ENCODE assay signal across 8 cellular contexts in genomic region chr20:45833030-45833882, GRCh38. TPM values are rescaled to one million over a fixed set of nuclear protein-coding genes. Genes with fewer than 3 reads are reported as not detected.
DNase-seq lines count a peak whose midpoint lies in the region; ATAC-seq and TF ChIP-seq lines count a peak whose summit lies in the region.

Gene SNX21 (plus strand): TSS chr20:45833799. CDS start chr20:45833920, 121 bp downstream.

- WGBS in lower leg skin, 2 donors: 6 to 8% methylated on average over 15 to 16 of the region's 35 CpGs

- intact Hi-C loops in activated B cell treated with CpG ODN at 0.5 μM for 24 hours (cut with micrococcal nuclease) (loop anchor here (5.0 kb wide), 1 partner anchor 59 kb away; the partner anchor contains the start of genes CTSA and NEURL2), lower leg skin (cut with DNase I; ENCODE audit: low total_unique reads) (no loop called here)

- no peaks in the 10 kb centered on the region for H3K27me3 ChIP-seq in endocrine pancreas (ENCODE audit: control insufficient read depth, insufficient read depth, low read length)

- H3K9me3 ChIP-seq in endocrine pancreas (ENCODE audit: control insufficient read depth, low read length): no peaks in the 10 kb centered on the region

- no peaks in the 10 kb centered on the region for H3K36me3 Mint-ChIP-seq in activated B cell treated with CpG ODN at 0.5 μM for 24 hours (ENCODE audit: low read depth)

- H3K4me3 ChIP-seq in GM12865 (ENCODE audit: low read depth, low read length) (peak within 1 kb of the TSS; percentile 74), endocrine pancreas (ENCODE audit: control insufficient read depth, insufficient read depth, low read length) (peak within 1 kb of the TSS; percentile 47), lower leg skin (ENCODE audit: low read depth, poor library complexity, severe bottlenecking) (peak within 1 kb of the TSS; percentile 87)

- no peaks in the 10 kb centered on the region for H3K36me3 ChIP-seq in endocrine pancreas (ENCODE audit: control insufficient read depth, insufficient read depth, low read length)

- H3K4me1 ChIP-seq in endocrine pancreas (ENCODE audit: control insufficient read depth, insufficient read depth, low read length): peaks cover 6% of the 10 kb centered on the region

- no peaks in the 10 kb centered on the region for H3K9me3 Mint-ChIP-seq in activated B cell treated with CpG ODN at 0.5 μM for 24 hours

- peak; percentile 76 for DNase-seq in A172 (ENCODE audit: low spot score)
- DNase-seq in GM12865 (ENCODE audit: low read depth): peak; percentile 37
- DNase-seq in NCI-H128 (lab: John Stamatoyannopoulos, UW; ENCODE audit: unreplicated experiment): peak; percentile 47
- DNase-seq in activated B cell treated with CpG ODN at 0.5 μM for 24 hours: peak; percentile 50
- peak; percentile 81 to 95 for DNase-seq in lower leg skin (ENCODE audit: low spot score in 2 of 2)
- DNase-seq in stimulated activated CD8-positive, alpha-beta memory T cell treated with anti-CD3 and anti-CD28 coated beads, Interleukin-4, amount 100 ng/mL, for 48 hours: peak; percentile 43

- H3K27me3 Mint-ChIP-seq in activated B cell treated with CpG ODN at 0.5 μM for 24 hours: no peaks in the 10 kb centered on the region

- H3K27ac Mint-ChIP-seq in activated B cell treated with CpG ODN at 0.5 μM for 24 hours: peak within 1 kb of the TSS; percentile 61

- peak within 1 kb of the TSS; percentile 76 for H3K9ac ChIP-seq in endocrine pancreas (ENCODE audit: control insufficient read depth, insufficient read depth, low read length)

- H3K4me3 Mint-ChIP-seq in activated B cell treated with CpG ODN at 0.5 μM for 24 hours: peak within 1 kb of the TSS; percentile 86

- CTCF ChIA-PET in activated B cell treated with CpG ODN at 0.5 μM for 24 hours (lab: Charles Lee): interaction anchor here (1.2 kb wide), 1 partner anchor 34 kb away, joined by 3 read pairs; no protein-coding TSS in a partner anchor

- TF ChIP-seq POLR2A in lower leg skin (IDR thresholded peaks at IDR 0.05): no peak

- TF ChIP-seq CTCF in GM12865 (IDR thresholded peaks at IDR 0.05; ENCODE audit: insufficient read depth, low read depth, low read length, missing control alignments): no peak
- TF ChIP-seq CTCF in activated B cell treated with CpG ODN at 0.5 μM for 24 hours (IDR thresholded peaks at IDR 0.05): no peak
- no peak for TF ChIP-seq CTCF in lower leg skin (IDR thresholded peaks at IDR 0.05)

- ATAC-seq in activated B cell treated with CpG ODN at 0.5 μM for 24 hours (ENCODE audit: low read depth): peak; percentile 76
- no peak for ATAC-seq in HG03565 (IDR thresholded peaks at IDR 0.05; ENCODE audit: unreplicated experiment)

- H3K4me1 Mint-ChIP-seq in activated B cell treated with CpG ODN at 0.5 μM for 24 hours: peaks cover 10% of the 10 kb centered on the region

- POLR2A ChIA-PET in activated B cell treated with CpG ODN at 0.5 μM for 24 hours (lab: Charles Lee): interaction anchor here (0.6 to 1.2 kb wide), 3 partner anchors 16 to 101 kb away, joined by 3 to 5 read pairs (median 4); partner anchors contain the start of genes PCIF1 and ZSWIM1

RNA-seq across cellular contexts. Expression of gene SNX21, which starts in this region (rescaled TPM):
- total RNA-seq in A172 (2014; rRNA removed; shearing (Covaris generic)): 50.0 and 59.2 TPM in 2 replicates
- total RNA-seq in activated B cell treated with CpG ODN at 0.5 μM for 24 hours (0.49 and 0.93 TPM in 2 replicates), lower leg skin (100 to 1,000 TPM; 159 to 236 (median 203) TPM)

Comparison
In these comparisons a context has a peak if more than half of its experiments do, and no peak if none do; other contexts are left out.
1. RNA of gene SNX21 (total RNA-seq): 159 to 236 TPM in lower leg skin and 50.0 to 59.2 TPM in A172; 0.49 to 0.93 TPM in activated B cell treated with CpG ODN at 0.5 μM for 24 hours; every median in the first group is over 10 times any median in the second.
2. Peak in DNase-seq and ATAC-seq in activated B cell treated with CpG ODN at 0.5 μM for 24 hours; RNA of the gene not detected or under 1 TPM.
3. DNase-seq: peak in every context shown above with its lines; median percentile 88 in lower leg skin; 76 in A172; 50 in activated B cell treated with CpG ODN at 0.5 μM for 24 hours; 47 in NCI-H128; 43 in stimulated activated CD8-positive, alpha-beta memory T cell treated with anti-CD3 and anti-CD28 coated beads, Interleukin-4, amount 100 ng/mL, for 48 hours; 37 in GM12865.
4. Peak in every context shown above with its lines, with median percentiles within 50 percentile points of each other: H3K4me3 ChIP-seq.